In genomic region chr11:73980001-73980960, GRCh38 we compare ENCODE assay signal across 8 cellular contexts. TPM values are rescaled to one million over a fixed set of nuclear protein-coding genes. Genes with fewer than 3 reads are reported as not detected.
A peak's percentile ranks its signal among the peaks of the same experiment; 100 is the strongest.
DNase-seq lines count a peak whose midpoint lies in the region; ATAC-seq and TF ChIP-seq lines count a peak whose summit lies in the region.

No MANE protein-coding gene starts in this region.

- H3K27ac ChIP-seq in right atrium auricular region = peak overlapping the region in 1 of 2 donors; percentile 18

- DNase-seq in NCI-H2029 (lab: John Stamatoyannopoulos, UW) (peak; percentile 65), NCI-H2029 treated with DMSO at 0.1 percent for 48 hours (lab: John Stamatoyannopoulos, UW) (no peak), right atrium auricular region (ENCODE audit: low spot score) (peak; percentile 62)
- peak; percentile 62 for DNase-seq in NK-92 treated with Interleukin-12 subunit alpha and Interleukin-12 subunit beta, amount 100 ng/mL, for 24 hours (lab: John Stamatoyannopoulos, UW)
- DNase-seq in activated T-cell treated with anti-CD3 and anti-CD28 coated beads, Interleukin-2, amount 50 U/mL, for 48 hours = peak; percentile 72 to 80
- DNase-seq in stimulated activated CD4-positive, alpha-beta T cell treated with anti-CD3 and anti-CD28 coated beads, Interleukin-1b, Interleukin-23, amount 100 ng/mL, for 4 hours (ENCODE audit: low read depth in 2 of 2) = peak; percentile 40 to 58

- TF ChIP-seq CTCF in right atrium auricular region (IDR thresholded peaks at IDR 0.05) = no peak

- no peak overlapping the region for H3K4me3 ChIP-seq in right atrium auricular region

- no peaks in the 10 kb centered on the region for H3K9me3 ChIP-seq in right atrium auricular region

- no peaks in the 10 kb centered on the region for H3K27me3 ChIP-seq in right atrium auricular region

- H3K36me3 ChIP-seq in right atrium auricular region = peaks cover 9% of the 10 kb centered on the region

- ATAC-seq in HG03064 (IDR thresholded peaks at IDR 0.05; ENCODE audit: low read depth, unreplicated experiment) (peak; percentile 44), HG02970 (IDR thresholded peaks at IDR 0.05; ENCODE audit: low FRiP score, unreplicated experiment) (no peak)

- peaks cover 0 to 6% of the 10 kb centered on the region in 2 donors for H3K4me1 ChIP-seq in right atrium auricular region

RNA-seq across cellular contexts. Expression of gene UCP2, which starts 2.4 kb away (rescaled TPM):
- 10 to 100 TPM in 1 of 2 donors, 1 to 10 TPM in 1; 8.2 to 13.2 TPM for total RNA-seq in right atrium auricular region

RNA-seq across cellular contexts. Expression of gene UCP3, which starts 28.6 kb away (rescaled TPM):
- total RNA-seq in right atrium auricular region = 1 to 10 TPM in 1 of 2 donors, under 1 TPM in 1; 0.37 to 1.1 TPM

RNA-seq across cellular contexts. Expression of gene DNAJB13, which starts 29.5 kb away (rescaled TPM):
- not detected for total RNA-seq in right atrium auricular region
